In genomic region chr7:875476-876076, GRCh38 we compare ENCODE assay signal across 9 cellular contexts. TPM values are rescaled to one million over a fixed set of nuclear protein-coding genes. Genes with fewer than 3 reads are reported as not detected.
DNase-seq lines count a peak whose midpoint lies in the region; ATAC-seq and TF ChIP-seq lines count a peak whose summit lies in the region.
"Had no signal": no experiment of that assay in that cellular context is flagged by ENCODE, and none has a peak within 500 bp of the region (broad histone marks: within the 10 kb centered on the region; RNA-seq: fewer than 3 reads in every experiment).

No MANE protein-coding gene starts in this region.

- no peak for ATAC-seq in GM19467 (IDR thresholded peaks at IDR 0.05; ENCODE audit: unreplicated experiment)

- H2BK120ac ChIP-seq in neuronal stem cell (ENCODE audit: low read depth, low read length) = no peak overlapping the region

- intact Hi-C loops in colonic mucosa (cut with DNase I) = loop anchor here (10.0 kb wide), 2 partner anchors 351 to 551 kb away; no protein-coding TSS in a partner anchor

- no peak overlapping the region for H4K8ac ChIP-seq in neuronal stem cell (ENCODE audit: low read depth, low read length)

- no peak for TF ChIP-seq CTCF in colonic mucosa (IDR thresholded peaks at IDR 0.05)

- H2BK12ac ChIP-seq in neuronal stem cell (ENCODE audit: low read length) = no peak overlapping the region

- H3K36me3 ChIP-seq in BLaER1 = peaks cover 61% of the 10 kb centered on the region
- H3K36me3 ChIP-seq in colonic mucosa = no peaks in the 10 kb centered on the region
- H3K36me3 ChIP-seq in neuronal stem cell (replicated peaks in 1 of 2; ENCODE audit: control insufficient read depth in 2 of 2, insufficient read depth in 2 of 2, low read length in 2 of 2) = peaks cover 17 to 70% of the 10 kb centered on the region in 2 donors

- peak overlapping the region; percentile 42 for H2BK5ac ChIP-seq in neuronal stem cell (ENCODE audit: low read length)

- peaks cover 51% of the 10 kb centered on the region for H3K4me1 ChIP-seq in BLaER1
- peaks cover 13% of the 10 kb centered on the region for H3K4me1 ChIP-seq in colonic mucosa
- H3K4me1 ChIP-seq in neuronal stem cell (ENCODE audit: control insufficient read depth in 2 of 2, insufficient read depth in 1 of 2, low read depth in 1 of 2, low read length in 2 of 2) = peaks cover 4 to 17% of the 10 kb centered on the region in 2 donors

- H3K4me3 ChIP-seq in BLaER1 (peak overlapping the region; percentile 40), colonic mucosa (peak overlapping the region; percentile 37), neuronal stem cell (ENCODE audit: low read length in 2 of 2) (no peak overlapping the region)
- peak overlapping the region; percentile 46 for H3K4me3 ChIP-seq in Jurkat, Clone E6-1 (ENCODE audit: low read length)

- no peak overlapping the region for H3K14ac ChIP-seq in neuronal stem cell (ENCODE audit: low read length)

- H2BK15ac ChIP-seq in neuronal stem cell (ENCODE audit: low read length) = no peak overlapping the region

- H4K20me1 ChIP-seq in BLaER1 = peaks cover 29% of the 10 kb centered on the region

- H3K4me2 ChIP-seq in BLaER1 (peak overlapping the region; percentile 75), neuronal stem cell (ENCODE audit: insufficient read depth, low read length, poor library complexity, severe bottlenecking) (no peak overlapping the region)

- H3K27me3 ChIP-seq in BLaER1 (no peaks in the 10 kb centered on the region), colonic mucosa (no peaks in the 10 kb centered on the region), neuronal stem cell (ENCODE audit: control insufficient read depth in 3 of 3, insufficient read depth in 3 of 3, low read depth in 1 of 3, low read length in 3 of 3) (no peaks in the 10 kb centered on the region)

- H3K27ac ChIP-seq in BLaER1 = peak overlapping the region; percentile 83
- H3K27ac ChIP-seq in colonic mucosa = peak overlapping the region; percentile 72
- H3K27ac ChIP-seq in neuronal stem cell (replicated peaks; ENCODE audit: low read length) = no peak overlapping the region

- peak overlapping the region; percentile 98 for H2AK5ac ChIP-seq in neuronal stem cell (ENCODE audit: low read depth, low read length)

- peaks cover 10% of the 10 kb centered on the region for H3K79me1 ChIP-seq in neuronal stem cell (ENCODE audit: low read depth, low read length)

- no peak overlapping the region for H3K4ac ChIP-seq in neuronal stem cell (ENCODE audit: low read length)

- H3K23ac ChIP-seq in neuronal stem cell (ENCODE audit: low read depth, low read length, poor library complexity) = no peak overlapping the region

- H4K91ac ChIP-seq in neuronal stem cell (ENCODE audit: low read depth, low read length, poor library complexity) = no peak overlapping the region

- no peak for DNase-seq in Jurkat, Clone E6-1 (ENCODE audit: low read depth, low spot score)
- DNase-seq in colonic mucosa (no peak), neuronal stem cell (ENCODE audit: low spot score) (no peak), GM19238 (ENCODE audit: insufficient read length, low spot score) (no peak), SKM-1 treated with dmso at 0.1 percent for 144 hours (lab: John Stamatoyannopoulos, UW; ENCODE audit: unreplicated experiment) (no peak), activated gamma-delta T cell (lab: John Stamatoyannopoulos, UW) (no peak)
- DNase-seq: NCI-H510A had no signal

- H3K9ac ChIP-seq in BLaER1 (peak overlapping the region; percentile 67), colonic mucosa (ENCODE audit: low read depth in 2 of 2, low read length in 2 of 2) (peak overlapping the region in 1 of 2 donors; percentile 26), neuronal stem cell (ENCODE audit: low read depth, low read length, poor library complexity) (peak overlapping the region; percentile 25)

- H3K9me3 ChIP-seq in BLaER1 (no peaks in the 10 kb centered on the region), colonic mucosa (no peaks in the 10 kb centered on the region), neuronal stem cell (replicated peaks in 1 of 2; ENCODE audit: control insufficient read depth in 2 of 2, insufficient read depth in 1 of 2, low read depth in 1 of 2, low read length in 2 of 2) (no peaks in the 10 kb centered on the region)

- H3K18ac ChIP-seq in neuronal stem cell (ENCODE audit: low read length) = peak overlapping the region; percentile 9

- H2AFZ ChIP-seq in neuronal stem cell (ENCODE audit: low read length) = peak overlapping the region; percentile 93

- no CpG with 5 or more reads among the region's 27 CpGs for WGBS in neuronal stem cell (ENCODE audit: extremely low coverage in 2 of 2, insufficient read length in 2 of 2, insufficient replicate concordance in 1 of 2), 2 donors

RNA-seq across cellular contexts. Expression of gene GET4, which starts 0.8 kb away (rescaled TPM):
- polyA plus RNA-seq in Jurkat, Clone E6-1 (2012; ENCODE audit: insufficient read depth, insufficient read length) = 50.2 TPM
- total RNA-seq in colonic mucosa = 10 to 100 TPM; 33.0 to 35.9 TPM
- 28.4 TPM for polyA plus RNA-seq in neuronal stem cell (2013, experiment 1 of 2)
- polyA plus RNA-seq in neuronal stem cell (2013, experiment 2 of 2) = 27.9 TPM

RNA-seq across cellular contexts. Expression of gene SUN1, which starts 43.3 kb away (rescaled TPM):
- 87.2 TPM for polyA plus RNA-seq in Jurkat, Clone E6-1 (2012; ENCODE audit: insufficient read depth, insufficient read length)
- 100 to 1,000 TPM; 122 to 158 TPM for total RNA-seq in colonic mucosa
- polyA plus RNA-seq in neuronal stem cell (2013, experiment 1 of 2) = 62.1 TPM
- 60.5 TPM for polyA plus RNA-seq in neuronal stem cell (2013, experiment 2 of 2)

Comparison
In these comparisons a context has a peak if more than half of its experiments do, and no peak if none do; other contexts are left out.
1. H3K4me3 ChIP-seq: peak in BLaER1 (single experiment), Jurkat, Clone E6-1 (single experiment) and colonic mucosa (single experiment); none in neuronal stem cell (0 of 2).